ENCODE assay signal across 1 cellular context in genomic region chr10:73963533-73963932, GRCh38. TPM values are rescaled to one million over a fixed set of nuclear protein-coding genes. Genes with fewer than 3 reads are reported as not detected.
"Had no signal": no experiment of that assay in that cellular context is flagged by ENCODE, and none has a peak within 500 bp of the region (broad histone marks: within the 10 kb centered on the region; RNA-seq: fewer than 3 reads in every experiment).

No MANE protein-coding gene starts in this region.

RNA-seq across cellular contexts. Expression of gene PLAU, which starts 52.6 kb away (rescaled TPM):
- total RNA-seq: activated B cell treated with CpG ODN at 0.5 μM for 24 hours had no signal
